2 cellular contexts compared by ENCODE assay signal in genomic region chr2:222877556-222878278, GRCh38.
TF ChIP-seq lines count a peak whose summit lies in the region.

No MANE protein-coding gene starts in this region.

TF ChIP-seq in HepG2, 621 proteins besides CTCF, POLR2A, EP300 and RAD21 (continued from another document):
- no peak for TF ChIP-seq DNMT1 (CRISPR knock-in tag; IDR thresholded peaks at IDR 0.05)
- peak; percentile 75; the same call in 1 of the 2 replicates for TF ChIP-seq SMYD3 (CRISPR knock-in tag; IDR thresholded peaks at IDR 0.05)
- 0 out of 2 replicates have a peak, but pooled peaks have one; percentile 19 for TF ChIP-seq ZNF761 (CRISPR knock-in tag; conservative IDR thresholded peaks at IDR 0.05)
- TF ChIP-seq GFI1 (CRISPR knock-in tag; IDR thresholded peaks at IDR 0.05; ENCODE audit: borderline replicate concordance): 0 out of 2 replicates have a peak, but pooled peaks have one; percentile 24
- no peak for TF ChIP-seq NFE2L2 (IDR thresholded peaks at IDR 0.05; ENCODE audit: low read length)
- peak; percentile 38 to 53; a peak in 2 of 4 replicates for TF ChIP-seq MAFK (conservative IDR thresholded peaks at IDR 0.05 in 1 of 2, IDR thresholded peaks at IDR 0.05 in 1 of 2; ENCODE audit: low read length in 2 of 2)

TF ChIP-seq in WTC11, 78 proteins besides CTCF, POLR2A, EP300 and RAD21 (continued from another document):
- TF ChIP-seq IRF2 (CRISPR knock-in tag; IDR thresholded peaks at IDR 0.05; ENCODE audit: borderline replicate concordance, low read depth) (no peak), PRRX2 (CRISPR knock-in tag; IDR thresholded peaks at IDR 0.05) (no peak), KAT7 (CRISPR knock-in tag; IDR thresholded peaks at IDR 0.05; ENCODE audit: borderline replicate concordance) (no peak), NFATC4 (CRISPR knock-in tag; IDR thresholded peaks at IDR 0.05) (no peak), ZNF512 (CRISPR knock-in tag; IDR thresholded peaks at IDR 0.05; ENCODE audit: borderline replicate concordance) (no peak), NR1H2 (CRISPR knock-in tag; IDR thresholded peaks at IDR 0.05) (no peak), ELF4 (CRISPR knock-in tag; IDR thresholded peaks at IDR 0.05; ENCODE audit: low read depth) (no peak), ATF6 (CRISPR knock-in tag; IDR thresholded peaks at IDR 0.05) (no peak), NFYB (CRISPR knock-in tag; conservative IDR thresholded peaks at IDR 0.05; ENCODE audit: low read depth) (no peak), FOXJ3 (CRISPR knock-in tag; IDR thresholded peaks at IDR 0.05; ENCODE audit: borderline replicate concordance) (no peak), PRDM15 (CRISPR knock-in tag; IDR thresholded peaks at IDR 0.05) (no peak)
- TF ChIP-seq, protein P1, sequence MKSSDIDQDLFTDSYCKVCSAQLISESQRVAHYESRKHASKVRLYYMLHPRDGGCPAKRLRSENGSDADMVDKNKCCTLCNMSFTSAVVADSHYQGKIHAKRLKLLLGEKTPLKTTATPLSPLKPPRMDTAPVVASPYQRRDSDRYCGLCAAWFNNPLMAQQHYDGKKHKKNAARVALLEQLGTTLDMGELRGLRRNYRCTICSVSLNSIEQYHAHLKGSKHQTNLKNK (CRISPR knock-in tag; IDR thresholded peaks at IDR 0.05): no peak
- TF ChIP-seq, protein P2, sequence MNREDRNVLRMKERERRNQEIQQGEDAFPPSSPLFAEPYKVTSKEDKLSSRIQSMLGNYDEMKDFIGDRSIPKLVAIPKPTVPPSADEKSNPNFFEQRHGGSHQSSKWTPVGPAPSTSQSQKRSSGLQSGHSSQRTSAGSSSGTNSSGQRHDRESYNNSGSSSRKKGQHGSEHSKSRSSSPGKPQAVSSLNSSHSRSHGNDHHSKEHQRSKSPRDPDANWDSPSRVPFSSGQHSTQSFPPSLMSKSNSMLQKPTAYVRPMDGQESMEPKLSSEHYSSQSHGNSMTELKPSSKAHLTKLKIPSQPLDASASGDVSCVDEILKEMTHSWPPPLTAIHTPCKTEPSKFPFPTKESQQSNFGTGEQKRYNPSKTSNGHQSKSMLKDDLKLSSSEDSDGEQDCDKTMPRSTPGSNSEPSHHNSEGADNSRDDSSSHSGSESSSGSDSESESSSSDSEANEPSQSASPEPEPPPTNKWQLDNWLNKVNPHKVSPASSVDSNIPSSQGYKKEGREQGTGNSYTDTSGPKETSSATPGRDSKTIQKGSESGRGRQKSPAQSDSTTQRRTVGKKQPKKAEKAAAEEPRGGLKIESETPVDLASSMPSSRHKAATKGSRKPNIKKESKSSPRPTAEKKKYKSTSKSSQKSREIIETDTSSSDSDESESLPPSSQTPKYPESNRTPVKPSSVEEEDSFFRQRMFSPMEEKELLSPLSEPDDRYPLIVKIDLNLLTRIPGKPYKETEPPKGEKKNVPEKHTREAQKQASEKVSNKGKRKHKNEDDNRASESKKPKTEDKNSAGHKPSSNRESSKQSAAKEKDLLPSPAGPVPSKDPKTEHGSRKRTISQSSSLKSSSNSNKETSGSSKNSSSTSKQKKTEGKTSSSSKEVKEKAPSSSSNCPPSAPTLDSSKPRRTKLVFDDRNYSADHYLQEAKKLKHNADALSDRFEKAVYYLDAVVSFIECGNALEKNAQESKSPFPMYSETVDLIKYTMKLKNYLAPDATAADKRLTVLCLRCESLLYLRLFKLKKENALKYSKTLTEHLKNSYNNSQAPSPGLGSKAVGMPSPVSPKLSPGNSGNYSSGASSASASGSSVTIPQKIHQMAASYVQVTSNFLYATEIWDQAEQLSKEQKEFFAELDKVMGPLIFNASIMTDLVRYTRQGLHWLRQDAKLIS (CRISPR knock-in tag; IDR thresholded peaks at IDR 0.05; ENCODE audit: borderline replicate concordance): no peak
